11 cellular contexts compared by ENCODE assay signal in genomic region chr10:97922378-97922758, GRCh38.
"Had no signal": no experiment of that assay in that cellular context is flagged by ENCODE, and none has a peak within 500 bp of the region (broad histone marks: within the 10 kb centered on the region; RNA-seq: fewer than 3 reads in every experiment).

No MANE protein-coding gene starts in this region.

- H3K4me3 Mint-ChIP-seq: activated CD8-positive, alpha-beta memory T cell treated with anti-CD3 and anti-CD28 coated beads, Interleukin-2, amount 10 ng/mL, durations not matched to agents 7 days and 5 days; activated naive CD8-positive, alpha-beta T cell treated with anti-CD3 and anti-CD28 coated beads for 36 hours; activated T-cell treated with anti-CD3 and anti-CD28 coated beads, Interleukin-2, amount 50 U/mL, for 24 hours; stimulated activated naive CD8-positive, alpha-beta T cell treated with anti-CD3 and anti-CD28 coated beads, Interleukin-15, Interleukin-2, amounts not matched to agents 100 ng/mL and 50 ng/mL, for 24 hours had no signal

- DNase-seq: activated CD4-positive, alpha-beta T cell treated with anti-CD3 and anti-CD28 coated beads, Interleukin-2, amount 50 U/mL, for 4 hours; activated CD4-positive, CD25-positive, alpha-beta regulatory T cell treated with anti-CD3 and anti-CD28 coated beads, Interleukin-2, amount 50 U/mL, for 72 hours; activated CD8-positive, alpha-beta memory T cell treated with anti-CD3 and anti-CD28 coated beads, Interleukin-2, amount 10 ng/mL, durations not matched to agents 7 days and 5 days; activated gamma-delta T cell; activated naive CD8-positive, alpha-beta T cell treated with anti-CD3 and anti-CD28 coated beads for 36 hours; activated T-cell treated with anti-CD3 and anti-CD28 coated beads, Interleukin-2, amount 50 U/mL, for 24 hours; esophagus squamous epithelium; left lung; stimulated activated CD4-positive, alpha-beta T cell treated with anti-CD3 and anti-CD28 coated beads, Interleukin-15, amount 100 ng/mL, for 24 hours; stimulated activated CD4-positive, alpha-beta T cell treated with anti-CD3 and anti-CD28 coated beads, Interleukin-4, amount 100 ng/mL, for 24 hours had no signal

- ATAC-seq: activated CD8-positive, alpha-beta memory T cell treated with anti-CD3 and anti-CD28 coated beads, Interleukin-2, amount 10 ng/mL, durations not matched to agents 7 days and 5 days; left lung had no signal

- H3K9me3 Mint-ChIP-seq: activated naive CD8-positive, alpha-beta T cell treated with anti-CD3 and anti-CD28 coated beads for 36 hours; activated T-cell treated with anti-CD3 and anti-CD28 coated beads, Interleukin-2, amount 50 U/mL, for 24 hours; stimulated activated naive CD8-positive, alpha-beta T cell treated with anti-CD3 and anti-CD28 coated beads, Interleukin-15, Interleukin-2, amounts not matched to agents 100 ng/mL and 50 ng/mL, for 24 hours had no signal

- H3K27ac Mint-ChIP-seq: activated CD8-positive, alpha-beta memory T cell treated with anti-CD3 and anti-CD28 coated beads, Interleukin-2, amount 10 ng/mL, durations not matched to agents 7 days and 5 days; activated naive CD8-positive, alpha-beta T cell treated with anti-CD3 and anti-CD28 coated beads for 36 hours; activated T-cell treated with anti-CD3 and anti-CD28 coated beads, Interleukin-2, amount 50 U/mL, for 24 hours; stimulated activated naive CD8-positive, alpha-beta T cell treated with anti-CD3 and anti-CD28 coated beads, Interleukin-15, Interleukin-2, amounts not matched to agents 100 ng/mL and 50 ng/mL, for 24 hours had no signal

- H3K4me1 Mint-ChIP-seq: activated CD8-positive, alpha-beta memory T cell treated with anti-CD3 and anti-CD28 coated beads, Interleukin-2, amount 10 ng/mL, durations not matched to agents 7 days and 5 days had no signal

- H3K36me3 Mint-ChIP-seq: activated CD8-positive, alpha-beta memory T cell treated with anti-CD3 and anti-CD28 coated beads, Interleukin-2, amount 10 ng/mL, durations not matched to agents 7 days and 5 days; activated naive CD8-positive, alpha-beta T cell treated with anti-CD3 and anti-CD28 coated beads for 36 hours had no signal
